Comparison of ENCODE assay signal across 2 cellular contexts in the genomic region with DNA sequence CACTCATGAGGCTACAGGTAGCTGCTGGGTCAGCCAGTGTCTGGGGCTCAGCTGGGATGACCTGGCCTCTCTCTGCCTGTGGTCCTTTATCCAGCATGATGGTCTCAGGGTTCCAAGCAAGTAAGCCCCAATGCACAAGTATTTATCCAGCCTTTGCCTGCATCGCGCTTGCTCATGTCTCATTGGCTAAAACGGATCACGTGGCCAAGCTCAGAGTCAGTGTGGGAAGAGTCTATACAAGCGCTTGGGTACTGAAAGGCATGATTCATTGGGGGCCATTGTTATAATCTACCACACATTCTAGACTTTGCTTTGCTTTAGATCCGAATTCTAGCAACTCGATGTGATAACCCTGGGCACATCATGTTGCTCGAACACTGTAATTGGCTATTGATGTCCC.
TF ChIP-seq lines count a peak whose summit lies in the region.

No MANE protein-coding gene starts in this region.

TF ChIP-seq in Ishikawa, 13 proteins besides CTCF, POLR2A, EP300 and RAD21:
- TF ChIP-seq, protein P1, sequence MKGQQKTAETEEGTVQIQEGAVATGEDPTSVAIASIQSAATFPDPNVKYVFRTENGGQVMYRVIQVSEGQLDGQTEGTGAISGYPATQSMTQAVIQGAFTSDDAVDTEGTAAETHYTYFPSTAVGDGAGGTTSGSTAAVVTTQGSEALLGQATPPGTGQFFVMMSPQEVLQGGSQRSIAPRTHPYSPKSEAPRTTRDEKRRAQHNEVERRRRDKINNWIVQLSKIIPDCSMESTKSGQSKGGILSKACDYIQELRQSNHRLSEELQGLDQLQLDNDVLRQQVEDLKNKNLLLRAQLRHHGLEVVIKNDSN (IDR thresholded peaks at IDR 0.05): peak; percentile 86
- no peak for TF ChIP-seq ZBTB7A (IDR thresholded peaks at IDR 0.05; ENCODE audit: low read depth)

TF ChIP-seq in K562, 482 proteins besides CTCF, POLR2A, EP300 and RAD21 (continued from another document):
- TF ChIP-seq NFYB (IDR thresholded peaks at IDR 0.05; ENCODE audit: extremely low read depth, insufficient read length) (peak; percentile 30), RB1 (IDR thresholded peaks at IDR 0.05; ENCODE audit: low read depth) (no peak), ZNF384 (IDR thresholded peaks at IDR 0.05; ENCODE audit: low read depth, low read length) (no peak), U2AF1 (optimal IDR thresholded peaks at IDR 0.05; ENCODE audit: low read depth, low read length) (no peak), ZNF121 (CRISPR knock-in tag; conservative IDR thresholded peaks at IDR 0.05) (no peak), CHD4 (IDR thresholded peaks at IDR 0.05; ENCODE audit: insufficient read depth, insufficient replicate concordance, low read depth, low read length, poor library complexity, severe bottlenecking) (no peak), ZNF253 (CRISPR knock-in tag; conservative IDR thresholded peaks at IDR 0.05) (no peak), RAD51 (IDR thresholded peaks at IDR 0.05; ENCODE audit: borderline replicate concordance, low read depth) (peak; percentile 69), FIP1L1 (IDR thresholded peaks at IDR 0.05; ENCODE audit: low read depth, low read length, poor library complexity, severe bottlenecking) (no peak), TBL1XR1 (IDR thresholded peaks at IDR 0.05; ENCODE audit: low read length in 2 of 2) (no peak), BCL6 (CRISPR knock-in tag; IDR thresholded peaks at IDR 0.05) (no peak), POLR2B (IDR thresholded peaks at IDR 0.05; ENCODE audit: low read depth, partially characterized antibody) (no peak)
- TF ChIP-seq, protein P2, sequence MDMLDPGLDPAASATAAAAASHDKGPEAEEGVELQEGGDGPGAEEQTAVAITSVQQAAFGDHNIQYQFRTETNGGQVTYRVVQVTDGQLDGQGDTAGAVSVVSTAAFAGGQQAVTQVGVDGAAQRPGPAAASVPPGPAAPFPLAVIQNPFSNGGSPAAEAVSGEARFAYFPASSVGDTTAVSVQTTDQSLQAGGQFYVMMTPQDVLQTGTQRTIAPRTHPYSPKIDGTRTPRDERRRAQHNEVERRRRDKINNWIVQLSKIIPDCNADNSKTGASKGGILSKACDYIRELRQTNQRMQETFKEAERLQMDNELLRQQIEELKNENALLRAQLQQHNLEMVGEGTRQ (CRISPR knock-in tag; IDR thresholded peaks at IDR 0.05): peak; percentile 84
- TF ChIP-seq, protein P1 (CRISPR knock-in tag; IDR thresholded peaks at IDR 0.05): peak; percentile 89
- TF ChIP-seq, protein P3, sequence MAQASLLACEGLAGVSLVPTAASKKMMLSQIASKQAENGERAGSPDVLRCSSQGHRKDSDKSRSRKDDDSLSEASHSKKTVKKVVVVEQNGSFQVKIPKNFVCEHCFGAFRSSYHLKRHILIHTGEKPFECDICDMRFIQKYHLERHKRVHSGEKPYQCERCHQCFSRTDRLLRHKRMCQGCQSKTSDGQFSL (CRISPR knock-in tag; IDR thresholded peaks at IDR 0.05): no peak
- TF ChIP-seq, protein P3 (tag; IDR thresholded peaks at IDR 0.05): no peak
- TF ChIP-seq, protein P4, sequence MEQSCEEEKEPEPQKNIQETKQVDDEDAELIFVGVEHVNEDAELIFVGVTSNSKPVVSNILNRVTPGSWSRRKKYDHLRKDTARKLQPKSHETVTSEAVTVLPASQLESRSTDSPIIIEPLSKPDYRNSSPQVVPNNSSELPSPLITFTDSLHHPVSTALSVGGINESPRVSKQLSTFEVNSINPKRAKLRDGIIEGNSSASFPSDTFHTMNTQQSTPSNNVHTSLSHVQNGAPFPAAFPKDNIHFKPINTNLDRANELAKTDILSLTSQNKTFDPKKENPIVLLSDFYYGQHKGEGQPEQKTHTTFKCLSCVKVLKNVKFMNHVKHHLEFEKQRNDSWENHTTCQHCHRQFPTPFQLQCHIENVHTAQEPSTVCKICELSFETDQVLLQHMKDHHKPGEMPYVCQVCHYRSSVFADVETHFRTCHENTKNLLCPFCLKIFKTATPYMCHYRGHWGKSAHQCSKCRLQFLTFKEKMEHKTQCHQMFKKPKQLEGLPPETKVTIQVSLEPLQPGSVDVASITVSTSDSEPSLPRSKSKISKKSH (CRISPR knock-in tag; IDR thresholded peaks at IDR 0.05): no peak
- TF ChIP-seq, protein P5, sequence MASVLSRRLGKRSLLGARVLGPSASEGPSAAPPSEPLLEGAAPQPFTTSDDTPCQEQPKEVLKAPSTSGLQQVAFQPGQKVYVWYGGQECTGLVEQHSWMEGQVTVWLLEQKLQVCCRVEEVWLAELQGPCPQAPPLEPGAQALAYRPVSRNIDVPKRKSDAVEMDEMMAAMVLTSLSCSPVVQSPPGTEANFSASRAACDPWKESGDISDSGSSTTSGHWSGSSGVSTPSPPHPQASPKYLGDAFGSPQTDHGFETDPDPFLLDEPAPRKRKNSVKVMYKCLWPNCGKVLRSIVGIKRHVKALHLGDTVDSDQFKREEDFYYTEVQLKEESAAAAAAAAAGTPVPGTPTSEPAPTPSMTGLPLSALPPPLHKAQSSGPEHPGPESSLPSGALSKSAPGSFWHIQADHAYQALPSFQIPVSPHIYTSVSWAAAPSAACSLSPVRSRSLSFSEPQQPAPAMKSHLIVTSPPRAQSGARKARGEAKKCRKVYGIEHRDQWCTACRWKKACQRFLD (CRISPR knock-in tag; IDR thresholded peaks at IDR 0.05): 0 out of 2 replicates have a peak, but pooled peaks have one; percentile 4
